Comparison of ENCODE assay signal across 8 cellular contexts in the genomic region with DNA sequence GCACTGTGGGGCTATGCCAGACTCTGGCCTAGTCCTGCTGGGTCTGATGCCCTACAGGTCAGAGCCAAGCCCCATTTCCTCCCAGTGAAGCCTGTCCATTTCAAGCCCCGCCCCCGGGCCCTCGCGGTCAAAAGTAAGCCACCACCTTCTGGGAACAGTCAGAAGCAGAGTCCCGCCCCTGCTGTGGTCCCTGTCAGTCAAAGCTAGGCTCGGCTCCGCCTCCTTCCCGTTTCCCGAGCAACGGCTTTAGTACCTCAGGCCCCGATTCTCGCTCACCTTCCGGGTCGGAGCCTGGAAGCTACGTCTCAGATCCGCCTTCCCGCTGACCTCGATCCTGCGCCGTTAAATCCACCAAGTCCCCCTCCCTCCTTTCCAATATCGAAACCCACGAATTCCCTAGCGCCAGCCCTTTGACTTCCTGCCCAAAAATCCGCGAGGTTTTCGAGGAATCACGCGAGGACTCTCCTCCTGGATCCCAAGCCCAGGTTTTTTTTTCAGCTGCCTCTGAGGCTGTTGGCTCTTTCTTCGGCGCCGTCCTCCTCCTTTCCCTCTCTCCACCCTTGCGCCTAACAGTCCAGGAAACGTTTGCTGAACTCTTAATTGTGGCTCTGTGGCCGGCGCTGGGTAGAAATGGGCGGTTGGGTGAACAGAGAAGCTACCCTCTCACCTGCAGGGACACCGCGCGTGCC. TPM values are rescaled to one million over a fixed set of nuclear protein-coding genes. Genes with fewer than 3 reads are reported as not detected.
DNase-seq lines count a peak whose midpoint lies in the region; ATAC-seq and TF ChIP-seq lines count a peak whose summit lies in the region.

No MANE protein-coding gene starts in this region.

- H3K9me3 Mint-ChIP-seq in T-helper 1 cell treated with Interleukin-12 subunit alpha and Interleukin-12 subunit beta and Interleukin-4 antibody, amounts not matched to agents 30 μg/mL and 1 μg/mL, for 36 hours: no peaks in the 10 kb centered on the region

- H3K27ac Mint-ChIP-seq in T-helper 1 cell treated with Interleukin-12 subunit alpha and Interleukin-12 subunit beta and Interleukin-4 antibody, amounts not matched to agents 30 μg/mL and 1 μg/mL, for 36 hours: peak overlapping the region; percentile 71

- H3K4me3 Mint-ChIP-seq in T-helper 1 cell treated with Interleukin-12 subunit alpha and Interleukin-12 subunit beta and Interleukin-4 antibody, amounts not matched to agents 30 μg/mL and 1 μg/mL, for 36 hours: peak overlapping the region; percentile 85

- DNase-seq in GM13976 (ENCODE audit: low spot score): peak; percentile 95
- peak; percentile 97 for DNase-seq in NCI-H146 (lab: John Stamatoyannopoulos, UW)
- DNase-seq in right atrium auricular region (ENCODE audit: low spot score): peak; percentile 98
- peak; percentile 92 for DNase-seq in pulmonary artery endothelial cell (ENCODE audit: low read depth, low spot score)
- DNase-seq in uterus: peak; percentile 96 to 97

- H3K36me3 ChIP-seq in right atrium auricular region: peaks cover 10% of the 10 kb centered on the region
- no peaks in the 10 kb centered on the region for H3K36me3 ChIP-seq in uterus

- H3K27ac ChIP-seq in angular gyrus (ENCODE audit: low read depth, low read length): peak overlapping the region; percentile 82
- H3K27ac ChIP-seq in right atrium auricular region: peak overlapping the region; percentile 82 to 85
- H3K27ac ChIP-seq in uterus: peak overlapping the region; percentile 86 to 95

- peaks cover 18% of the 10 kb centered on the region for H3K4me1 Mint-ChIP-seq in T-helper 1 cell treated with Interleukin-12 subunit alpha and Interleukin-12 subunit beta and Interleukin-4 antibody, amounts not matched to agents 30 μg/mL and 1 μg/mL, for 36 hours (ENCODE audit: low read depth)

- no peak for TF ChIP-seq CTCF in GM13976 (IDR thresholded peaks at IDR 0.05; ENCODE audit: borderline replicate concordance, control extremely low read depth, extremely low read depth, insufficient read depth, missing control alignments)
- TF ChIP-seq CTCF in right atrium auricular region (IDR thresholded peaks at IDR 0.05): no peak
- TF ChIP-seq CTCF in uterus (IDR thresholded peaks at IDR 0.05): peak in 2 of 4 experiments; percentile 2 to 20

- in situ Hi-C loops in GM13976 (cut with MboI; ENCODE audit: low sequenced_read_pairs, unreplicated experiment): no loop called here

- H3K27me3 ChIP-seq in right atrium auricular region (peaks cover 0 to 2% of the 10 kb centered on the region in 2 donors), uterus (peaks cover 0 to 9% of the 10 kb centered on the region in 2 donors)

- TF ChIP-seq POLR2A in uterus (IDR thresholded peaks at IDR 0.05): peak in 1 of 2 donors; percentile 61

- H3K9me3 ChIP-seq in right atrium auricular region (no peaks in the 10 kb centered on the region), uterus (no peaks in the 10 kb centered on the region)

- H3K4me1 ChIP-seq in right atrium auricular region (peaks cover 0 to 22% of the 10 kb centered on the region in 2 donors), uterus (peaks cover 0 to 5% of the 10 kb centered on the region in 2 donors)

- intact Hi-C loops in uterus (cut with DNase I; ENCODE audit: low total_unique reads): no loop called here

- H3K36me3 Mint-ChIP-seq in T-helper 1 cell treated with Interleukin-12 subunit alpha and Interleukin-12 subunit beta and Interleukin-4 antibody, amounts not matched to agents 30 μg/mL and 1 μg/mL, for 36 hours (ENCODE audit: low read depth): peaks cover 10% of the 10 kb centered on the region

- peak; percentile 89 for ATAC-seq in HG02840 (IDR thresholded peaks at IDR 0.05; ENCODE audit: low FRiP score, unreplicated experiment)

- H3K27me3 Mint-ChIP-seq in T-helper 1 cell treated with Interleukin-12 subunit alpha and Interleukin-12 subunit beta and Interleukin-4 antibody, amounts not matched to agents 30 μg/mL and 1 μg/mL, for 36 hours (ENCODE audit: low read depth): peaks cover 37% of the 10 kb centered on the region

- H3K4me3 ChIP-seq in right atrium auricular region (peak overlapping the region; percentile 44 to 57), uterus (peak overlapping the region; percentile 38 to 50)

RNA-seq across cellular contexts. Expression of gene SFXN3, which starts 11.8 kb away (rescaled TPM):
- 10 to 100 TPM; 16.4 to 42.9 TPM for total RNA-seq in right atrium auricular region
- total RNA-seq in pulmonary artery endothelial cell: 61.8 and 62.2 TPM in 2 replicates
- total RNA-seq in uterus: 100 to 1,000 TPM in 1 of 4 donors, 10 to 100 TPM in 3; 34.6 to 161 (median 58.1) TPM

RNA-seq across cellular contexts. Expression of gene PDZD7, which starts 11.9 kb away (rescaled TPM):
- total RNA-seq in right atrium auricular region: 1 to 10 TPM in 1 of 2 donors, under 1 TPM in 1; 0.59 to 1.3 TPM
- 0.46 and 0.63 TPM in 2 replicates for total RNA-seq in pulmonary artery endothelial cell
- total RNA-seq in uterus: 1 to 10 TPM in 1 of 4 donors, under 1 TPM in 2, not detected in 1; under 0.01 to 1.3 (median 0.61) TPM

RNA-seq across cellular contexts. Expression of gene KAZALD1, which starts 19.0 kb away (rescaled TPM):
- 1 to 10 TPM; 7.0 to 7.5 TPM for total RNA-seq in right atrium auricular region
- 1.1 TPM in 2 replicates for total RNA-seq in pulmonary artery endothelial cell
- 10 to 100 TPM in 1 of 4 donors, 1 to 10 TPM in 1, under 1 TPM in 1, not detected in 1; 0.26 to 34.6 (median 6.3) TPM for total RNA-seq in uterus

RNA-seq across cellular contexts. Expression of gene LZTS2, which starts 43.2 kb away (rescaled TPM):
- total RNA-seq in right atrium auricular region: 10 to 100 TPM; 40.0 to 71.0 TPM
- 56.0 and 56.2 TPM in 2 replicates for total RNA-seq in pulmonary artery endothelial cell
- total RNA-seq in uterus: 100 to 1,000 TPM in 2 of 4 donors, 10 to 100 TPM in 2; 51.5 to 123 (median 85.2) TPM

RNA-seq across cellular contexts. Expression of gene TWNK, which starts 55.5 kb away (rescaled TPM):
- total RNA-seq in right atrium auricular region (1 to 10 TPM; 5.5 to 7.1 TPM), pulmonary artery endothelial cell (12.5 and 13.7 TPM in 2 replicates), uterus (10 to 100 TPM in 1 of 4 donors, 1 to 10 TPM in 2, under 1 TPM in 1; 0.51 to 11.8 (median 6.2) TPM)

Comparison
In these comparisons a context has a peak if more than half of its experiments do, and no peak if none do; other contexts are left out.
1. Peak in every context shown above with its lines: DNase-seq, ATAC-seq, H3K4me3 ChIP-seq and H3K27ac ChIP-seq.